In genomic region chr14:101072945-101073597, GRCh38 we compare ENCODE assay signal across 8 cellular contexts.
DNase-seq lines count a peak whose midpoint lies in the region; ATAC-seq, FAIRE-seq and TF ChIP-seq lines count a peak whose summit lies in the region.

No MANE protein-coding gene starts in this region.

- peak; percentile 85 for ATAC-seq in GM21786 (IDR thresholded peaks at IDR 0.05; ENCODE audit: unreplicated experiment)

- intact Hi-C loops in posterior cingulate gyrus (cut with DNase I), result no loop called here

- FAIRE-seq in GM12892 (lab: Jason Lieb, UNC), result no peak

- DNase-seq in activated effector memory CD4-positive, alpha-beta T cell treated with anti-CD3 and anti-CD28 coated beads, Interleukin-2, amount 50 U/mL, for 16 hours, result peak; percentile 41
- no peak for DNase-seq in activated effector memory CD4-positive, alpha-beta T cell treated with Interleukin-2 at 50 U/mL for 16 hours
- peak; percentile 79 for DNase-seq in HuH-7 (ENCODE audit: low spot score)
- DNase-seq in SW 1271 (lab: John Stamatoyannopoulos, UW), result peak; percentile 88 to 93
- peak; percentile 78 for DNase-seq in fibroblast of peridontal ligament (ENCODE audit: extremely low read depth)
- DNase-seq in posterior cingulate gyrus, result peak in 9 of 10 donors; percentile 8 to 96 (median 78)
- no peak for DNase-seq in GM12892 (ENCODE audit: insufficient read length)

- TF ChIP-seq POLR2A in GM12892 (IDR thresholded peaks at IDR 0.05; ENCODE audit: low read depth, low read length), result no peak

Comparison
In these comparisons a context has a peak if more than half of its experiments do, and no peak if none do; other contexts are left out.
1. DNase-seq: peak in activated effector memory CD4-positive, alpha-beta T cell treated with anti-CD3 and anti-CD28 coated beads, Interleukin-2, amount 50 U/mL, for 16 hours (single experiment), HuH-7 (single experiment), SW 1271 (2 of 2), fibroblast of peridontal ligament (single experiment) and posterior cingulate gyrus (9 of 10); none in activated effector memory CD4-positive, alpha-beta T cell treated with Interleukin-2 at 50 U/mL for 16 hours (single experiment) and GM12892 (single experiment).